In the genomic region with DNA sequence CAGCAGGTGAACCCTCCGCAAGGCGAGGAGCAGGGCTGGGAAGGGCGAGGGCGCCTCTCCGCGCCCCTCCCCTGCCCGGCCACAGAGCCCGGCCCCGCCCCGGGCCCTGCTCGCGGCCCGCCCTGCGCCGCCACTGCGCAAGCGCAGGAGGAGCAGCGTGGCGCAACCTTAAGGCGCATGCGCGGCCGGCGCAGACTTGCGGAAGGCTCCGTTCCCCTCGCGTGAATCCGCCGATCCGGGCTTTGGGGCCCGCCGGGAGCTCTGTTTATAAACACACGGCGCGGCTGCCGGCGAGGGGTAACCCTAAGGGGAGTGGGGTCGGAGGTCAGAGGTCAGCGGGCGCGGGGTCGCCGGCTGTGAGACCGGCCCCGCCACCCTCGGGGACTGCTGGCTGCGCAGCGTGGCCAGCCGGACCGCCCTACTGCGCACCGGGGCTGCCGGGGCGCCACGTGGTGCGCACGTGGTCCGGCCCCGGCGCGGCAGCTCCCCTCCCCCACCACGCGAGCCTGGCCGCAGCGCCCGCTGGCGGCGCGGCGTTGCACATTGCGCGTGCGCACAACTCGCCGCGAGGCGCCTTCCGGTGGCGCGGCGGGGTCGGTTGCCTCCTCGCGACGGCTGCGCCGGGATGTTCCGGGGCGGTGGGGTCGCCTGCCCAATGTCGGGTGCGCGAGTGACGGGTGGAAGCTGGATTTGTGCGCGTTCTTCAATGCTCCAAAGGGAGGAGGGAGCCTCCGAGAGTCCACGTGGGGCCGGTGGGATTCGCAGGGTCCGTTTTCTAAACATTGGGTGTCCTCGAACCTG, we compare ENCODE assay signal across 1 cellular context.
A peak's percentile ranks its signal among the peaks of the same experiment; 100 is the strongest.
TF ChIP-seq lines count a peak whose summit lies in the region.

No MANE protein-coding gene starts in this region.

TF ChIP-seq in WTC11, 78 proteins besides CTCF, POLR2A, EP300 and RAD21 (continued from another document and continues in another):
- TF ChIP-seq, protein P1, sequence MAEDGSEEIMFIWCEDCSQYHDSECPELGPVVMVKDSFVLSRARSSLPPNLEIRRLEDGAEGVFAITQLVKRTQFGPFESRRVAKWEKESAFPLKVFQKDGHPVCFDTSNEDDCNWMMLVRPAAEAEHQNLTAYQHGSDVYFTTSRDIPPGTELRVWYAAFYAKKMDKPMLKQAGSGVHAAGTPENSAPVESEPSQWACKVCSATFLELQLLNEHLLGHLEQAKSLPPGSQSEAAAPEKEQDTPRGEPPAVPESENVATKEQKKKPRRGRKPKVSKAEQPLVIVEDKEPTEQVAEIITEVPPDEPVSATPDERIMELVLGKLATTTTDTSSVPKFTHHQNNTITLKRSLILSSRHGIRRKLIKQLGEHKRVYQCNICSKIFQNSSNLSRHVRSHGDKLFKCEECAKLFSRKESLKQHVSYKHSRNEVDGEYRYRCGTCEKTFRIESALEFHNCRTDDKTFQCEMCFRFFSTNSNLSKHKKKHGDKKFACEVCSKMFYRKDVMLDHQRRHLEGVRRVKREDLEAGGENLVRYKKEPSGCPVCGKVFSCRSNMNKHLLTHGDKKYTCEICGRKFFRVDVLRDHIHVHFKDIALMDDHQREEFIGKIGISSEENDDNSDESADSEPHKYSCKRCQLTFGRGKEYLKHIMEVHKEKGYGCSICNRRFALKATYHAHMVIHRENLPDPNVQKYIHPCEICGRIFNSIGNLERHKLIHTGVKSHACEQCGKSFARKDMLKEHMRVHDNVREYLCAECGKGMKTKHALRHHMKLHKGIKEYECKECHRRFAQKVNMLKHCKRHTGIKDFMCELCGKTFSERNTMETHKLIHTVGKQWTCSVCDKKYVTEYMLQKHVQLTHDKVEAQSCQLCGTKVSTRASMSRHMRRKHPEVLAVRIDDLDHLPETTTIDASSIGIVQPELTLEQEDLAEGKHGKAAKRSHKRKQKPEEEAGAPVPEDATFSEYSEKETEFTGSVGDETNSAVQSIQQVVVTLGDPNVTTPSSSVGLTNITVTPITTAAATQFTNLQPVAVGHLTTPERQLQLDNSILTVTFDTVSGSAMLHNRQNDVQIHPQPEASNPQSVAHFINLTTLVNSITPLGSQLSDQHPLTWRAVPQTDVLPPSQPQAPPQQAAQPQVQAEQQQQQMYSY (CRISPR knock-in tag; IDR thresholded peaks at IDR 0.05) = peak; percentile 100
- TF ChIP-seq, protein P2, sequence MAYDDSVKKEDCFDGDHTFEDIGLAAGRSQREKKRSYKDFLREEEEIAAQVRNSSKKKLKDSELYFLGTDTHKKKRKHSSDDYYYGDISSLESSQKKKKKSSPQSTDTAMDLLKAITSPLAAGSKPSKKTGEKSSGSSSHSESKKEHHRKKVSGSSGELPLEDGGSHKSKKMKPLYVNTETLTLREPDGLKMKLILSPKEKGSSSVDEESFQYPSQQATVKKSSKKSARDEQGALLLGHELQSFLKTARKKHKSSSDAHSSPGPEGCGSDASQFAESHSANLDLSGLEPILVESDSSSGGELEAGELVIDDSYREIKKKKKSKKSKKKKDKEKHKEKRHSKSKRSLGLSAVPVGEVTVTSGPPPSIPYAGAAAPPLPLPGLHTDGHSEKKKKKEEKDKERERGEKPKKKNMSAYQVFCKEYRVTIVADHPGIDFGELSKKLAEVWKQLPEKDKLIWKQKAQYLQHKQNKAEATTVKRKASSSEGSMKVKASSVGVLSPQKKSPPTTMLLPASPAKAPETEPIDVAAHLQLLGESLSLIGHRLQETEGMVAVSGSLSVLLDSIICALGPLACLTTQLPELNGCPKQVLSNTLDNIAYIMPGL (CRISPR knock-in tag; IDR thresholded peaks at IDR 0.05) = peak; percentile 69; the same call in 1 of the 2 replicates
- TF ChIP-seq, protein P3, sequence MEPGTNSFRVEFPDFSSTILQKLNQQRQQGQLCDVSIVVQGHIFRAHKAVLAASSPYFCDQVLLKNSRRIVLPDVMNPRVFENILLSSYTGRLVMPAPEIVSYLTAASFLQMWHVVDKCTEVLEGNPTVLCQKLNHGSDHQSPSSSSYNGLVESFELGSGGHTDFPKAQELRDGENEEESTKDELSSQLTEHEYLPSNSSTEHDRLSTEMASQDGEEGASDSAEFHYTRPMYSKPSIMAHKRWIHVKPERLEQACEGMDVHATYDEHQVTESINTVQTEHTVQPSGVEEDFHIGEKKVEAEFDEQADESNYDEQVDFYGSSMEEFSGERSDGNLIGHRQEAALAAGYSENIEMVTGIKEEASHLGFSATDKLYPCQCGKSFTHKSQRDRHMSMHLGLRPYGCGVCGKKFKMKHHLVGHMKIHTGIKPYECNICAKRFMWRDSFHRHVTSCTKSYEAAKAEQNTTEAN (CRISPR knock-in tag; IDR thresholded peaks at IDR 0.05) = peak; percentile 88
- TF ChIP-seq TEAD4 (CRISPR knock-in tag; IDR thresholded peaks at IDR 0.05) (peak; percentile 91), NFE2L1 (CRISPR knock-in tag; IDR thresholded peaks at IDR 0.05) (peak; percentile 95), MYBL2 (CRISPR knock-in tag; IDR thresholded peaks at IDR 0.05) (peak; percentile 91; the same call in 1 of the 2 replicates), SP1 (CRISPR knock-in tag; conservative IDR thresholded peaks at IDR 0.05) (peak; percentile 66; the same call in 1 of the 2 replicates), KAT7 (CRISPR knock-in tag; IDR thresholded peaks at IDR 0.05; ENCODE audit: borderline replicate concordance) (peak; percentile 99; the same call in 1 of the 2 replicates), MXD4 (CRISPR knock-in tag; IDR thresholded peaks at IDR 0.05; ENCODE audit: borderline replicate concordance) (no peak), ZNF219 (CRISPR knock-in tag; IDR thresholded peaks at IDR 0.05; ENCODE audit: borderline replicate concordance) (peak; percentile 97), ESRRA (CRISPR knock-in tag; IDR thresholded peaks at IDR 0.05; ENCODE audit: borderline replicate concordance) (peak; percentile 97), NFATC4 (CRISPR knock-in tag; IDR thresholded peaks at IDR 0.05) (no peak), HMGA2 (CRISPR knock-in tag; IDR thresholded peaks at IDR 0.05) (no peak), GRHL2 (CRISPR knock-in tag; IDR thresholded peaks at IDR 0.05; ENCODE audit: insufficient replicate concordance, severe bottlenecking) (no peak), ZNF396 (CRISPR knock-in tag; IDR thresholded peaks at IDR 0.05; ENCODE audit: borderline replicate concordance) (no peak), ZNF317 (CRISPR knock-in tag; IDR thresholded peaks at IDR 0.05; ENCODE audit: borderline replicate concordance, low read depth) (peak; percentile 56; the same call in 1 of the 2 replicates), ZBTB21 (CRISPR knock-in tag; IDR thresholded peaks at IDR 0.05; ENCODE audit: borderline replicate concordance) (peak; percentile 44; the same call in 1 of the 2 replicates), FOXJ3 (CRISPR knock-in tag; IDR thresholded peaks at IDR 0.05; ENCODE audit: borderline replicate concordance) (no peak), TEAD1 (CRISPR knock-in tag; IDR thresholded peaks at IDR 0.05) (peak; percentile 99), SMAD4 (CRISPR knock-in tag; IDR thresholded peaks at IDR 0.05) (peak; percentile 68; the same call in 1 of the 2 replicates), NR1H2 (CRISPR knock-in tag; IDR thresholded peaks at IDR 0.05) (peak; percentile 21; the same call in 1 of the 2 replicates)
- TF ChIP-seq, protein P4, sequence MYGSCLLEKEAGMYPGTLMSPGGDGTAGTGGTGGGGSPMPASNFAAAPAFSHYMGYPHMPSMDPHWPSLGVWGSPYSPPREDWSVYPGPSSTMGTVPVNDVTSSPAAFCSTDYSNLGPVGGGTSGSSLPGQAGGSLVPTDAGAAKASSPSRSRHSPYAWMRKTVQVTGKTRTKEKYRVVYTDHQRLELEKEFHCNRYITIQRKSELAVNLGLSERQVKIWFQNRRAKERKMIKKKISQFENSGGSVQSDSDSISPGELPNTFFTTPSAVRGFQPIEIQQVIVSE (CRISPR knock-in tag; IDR thresholded peaks at IDR 0.05; ENCODE audit: borderline replicate concordance) = no peak
- TF ChIP-seq, protein P5, sequence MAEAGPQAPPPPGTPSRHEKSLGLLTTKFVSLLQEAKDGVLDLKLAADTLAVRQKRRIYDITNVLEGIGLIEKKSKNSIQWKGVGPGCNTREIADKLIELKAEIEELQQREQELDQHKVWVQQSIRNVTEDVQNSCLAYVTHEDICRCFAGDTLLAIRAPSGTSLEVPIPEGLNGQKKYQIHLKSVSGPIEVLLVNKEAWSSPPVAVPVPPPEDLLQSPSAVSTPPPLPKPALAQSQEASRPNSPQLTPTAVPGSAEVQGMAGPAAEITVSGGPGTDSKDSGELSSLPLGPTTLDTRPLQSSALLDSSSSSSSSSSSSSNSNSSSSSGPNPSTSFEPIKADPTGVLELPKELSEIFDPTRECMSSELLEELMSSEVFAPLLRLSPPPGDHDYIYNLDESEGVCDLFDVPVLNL (CRISPR knock-in tag; IDR thresholded peaks at IDR 0.05; ENCODE audit: borderline replicate concordance, low read depth) = peak; percentile 90
- TF ChIP-seq, protein P6, sequence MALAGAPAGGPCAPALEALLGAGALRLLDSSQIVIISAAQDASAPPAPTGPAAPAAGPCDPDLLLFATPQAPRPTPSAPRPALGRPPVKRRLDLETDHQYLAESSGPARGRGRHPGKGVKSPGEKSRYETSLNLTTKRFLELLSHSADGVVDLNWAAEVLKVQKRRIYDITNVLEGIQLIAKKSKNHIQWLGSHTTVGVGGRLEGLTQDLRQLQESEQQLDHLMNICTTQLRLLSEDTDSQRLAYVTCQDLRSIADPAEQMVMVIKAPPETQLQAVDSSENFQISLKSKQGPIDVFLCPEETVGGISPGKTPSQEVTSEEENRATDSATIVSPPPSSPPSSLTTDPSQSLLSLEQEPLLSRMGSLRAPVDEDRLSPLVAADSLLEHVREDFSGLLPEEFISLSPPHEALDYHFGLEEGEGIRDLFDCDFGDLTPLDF (CRISPR knock-in tag; IDR thresholded peaks at IDR 0.05) = peak; percentile 94
- TF ChIP-seq, protein P7, sequence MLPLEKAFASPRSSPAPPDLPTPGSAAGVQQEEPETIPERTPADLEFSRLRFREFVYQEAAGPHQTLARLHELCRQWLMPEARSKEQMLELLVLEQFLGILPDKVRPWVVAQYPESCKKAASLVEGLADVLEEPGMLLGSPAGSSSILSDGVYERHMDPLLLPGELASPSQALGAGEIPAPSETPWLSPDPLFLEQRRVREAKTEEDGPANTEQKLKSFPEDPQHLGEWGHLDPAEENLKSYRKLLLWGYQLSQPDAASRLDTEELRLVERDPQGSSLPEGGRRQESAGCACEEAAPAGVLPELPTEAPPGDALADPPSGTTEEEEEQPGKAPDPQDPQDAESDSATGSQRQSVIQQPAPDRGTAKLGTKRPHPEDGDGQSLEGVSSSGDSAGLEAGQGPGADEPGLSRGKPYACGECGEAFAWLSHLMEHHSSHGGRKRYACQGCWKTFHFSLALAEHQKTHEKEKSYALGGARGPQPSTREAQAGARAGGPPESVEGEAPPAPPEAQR (CRISPR knock-in tag; IDR thresholded peaks at IDR 0.05) = no peak
- TF ChIP-seq, protein P8, sequence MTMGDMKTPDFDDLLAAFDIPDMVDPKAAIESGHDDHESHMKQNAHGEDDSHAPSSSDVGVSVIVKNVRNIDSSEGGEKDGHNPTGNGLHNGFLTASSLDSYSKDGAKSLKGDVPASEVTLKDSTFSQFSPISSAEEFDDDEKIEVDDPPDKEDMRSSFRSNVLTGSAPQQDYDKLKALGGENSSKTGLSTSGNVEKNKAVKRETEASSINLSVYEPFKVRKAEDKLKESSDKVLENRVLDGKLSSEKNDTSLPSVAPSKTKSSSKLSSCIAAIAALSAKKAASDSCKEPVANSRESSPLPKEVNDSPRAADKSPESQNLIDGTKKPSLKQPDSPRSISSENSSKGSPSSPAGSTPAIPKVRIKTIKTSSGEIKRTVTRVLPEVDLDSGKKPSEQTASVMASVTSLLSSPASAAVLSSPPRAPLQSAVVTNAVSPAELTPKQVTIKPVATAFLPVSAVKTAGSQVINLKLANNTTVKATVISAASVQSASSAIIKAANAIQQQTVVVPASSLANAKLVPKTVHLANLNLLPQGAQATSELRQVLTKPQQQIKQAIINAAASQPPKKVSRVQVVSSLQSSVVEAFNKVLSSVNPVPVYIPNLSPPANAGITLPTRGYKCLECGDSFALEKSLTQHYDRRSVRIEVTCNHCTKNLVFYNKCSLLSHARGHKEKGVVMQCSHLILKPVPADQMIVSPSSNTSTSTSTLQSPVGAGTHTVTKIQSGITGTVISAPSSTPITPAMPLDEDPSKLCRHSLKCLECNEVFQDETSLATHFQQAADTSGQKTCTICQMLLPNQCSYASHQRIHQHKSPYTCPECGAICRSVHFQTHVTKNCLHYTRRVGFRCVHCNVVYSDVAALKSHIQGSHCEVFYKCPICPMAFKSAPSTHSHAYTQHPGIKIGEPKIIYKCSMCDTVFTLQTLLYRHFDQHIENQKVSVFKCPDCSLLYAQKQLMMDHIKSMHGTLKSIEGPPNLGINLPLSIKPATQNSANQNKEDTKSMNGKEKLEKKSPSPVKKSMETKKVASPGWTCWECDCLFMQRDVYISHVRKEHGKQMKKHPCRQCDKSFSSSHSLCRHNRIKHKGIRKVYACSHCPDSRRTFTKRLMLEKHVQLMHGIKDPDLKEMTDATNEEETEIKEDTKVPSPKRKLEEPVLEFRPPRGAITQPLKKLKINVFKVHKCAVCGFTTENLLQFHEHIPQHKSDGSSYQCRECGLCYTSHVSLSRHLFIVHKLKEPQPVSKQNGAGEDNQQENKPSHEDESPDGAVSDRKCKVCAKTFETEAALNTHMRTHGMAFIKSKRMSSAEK (CRISPR knock-in tag; IDR thresholded peaks at IDR 0.05; ENCODE audit: borderline replicate concordance) = no peak
- TF ChIP-seq, protein P9, sequence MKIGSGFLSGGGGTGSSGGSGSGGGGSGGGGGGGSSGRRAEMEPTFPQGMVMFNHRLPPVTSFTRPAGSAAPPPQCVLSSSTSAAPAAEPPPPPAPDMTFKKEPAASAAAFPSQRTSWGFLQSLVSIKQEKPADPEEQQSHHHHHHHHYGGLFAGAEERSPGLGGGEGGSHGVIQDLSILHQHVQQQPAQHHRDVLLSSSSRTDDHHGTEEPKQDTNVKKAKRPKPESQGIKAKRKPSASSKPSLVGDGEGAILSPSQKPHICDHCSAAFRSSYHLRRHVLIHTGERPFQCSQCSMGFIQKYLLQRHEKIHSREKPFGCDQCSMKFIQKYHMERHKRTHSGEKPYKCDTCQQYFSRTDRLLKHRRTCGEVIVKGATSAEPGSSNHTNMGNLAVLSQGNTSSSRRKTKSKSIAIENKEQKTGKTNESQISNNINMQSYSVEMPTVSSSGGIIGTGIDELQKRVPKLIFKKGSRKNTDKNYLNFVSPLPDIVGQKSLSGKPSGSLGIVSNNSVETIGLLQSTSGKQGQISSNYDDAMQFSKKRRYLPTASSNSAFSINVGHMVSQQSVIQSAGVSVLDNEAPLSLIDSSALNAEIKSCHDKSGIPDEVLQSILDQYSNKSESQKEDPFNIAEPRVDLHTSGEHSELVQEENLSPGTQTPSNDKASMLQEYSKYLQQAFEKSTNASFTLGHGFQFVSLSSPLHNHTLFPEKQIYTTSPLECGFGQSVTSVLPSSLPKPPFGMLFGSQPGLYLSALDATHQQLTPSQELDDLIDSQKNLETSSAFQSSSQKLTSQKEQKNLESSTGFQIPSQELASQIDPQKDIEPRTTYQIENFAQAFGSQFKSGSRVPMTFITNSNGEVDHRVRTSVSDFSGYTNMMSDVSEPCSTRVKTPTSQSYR (CRISPR knock-in tag; IDR thresholded peaks at IDR 0.05) = no peak; the same call in 1 of the 2 replicates
- TF ChIP-seq, protein P10, sequence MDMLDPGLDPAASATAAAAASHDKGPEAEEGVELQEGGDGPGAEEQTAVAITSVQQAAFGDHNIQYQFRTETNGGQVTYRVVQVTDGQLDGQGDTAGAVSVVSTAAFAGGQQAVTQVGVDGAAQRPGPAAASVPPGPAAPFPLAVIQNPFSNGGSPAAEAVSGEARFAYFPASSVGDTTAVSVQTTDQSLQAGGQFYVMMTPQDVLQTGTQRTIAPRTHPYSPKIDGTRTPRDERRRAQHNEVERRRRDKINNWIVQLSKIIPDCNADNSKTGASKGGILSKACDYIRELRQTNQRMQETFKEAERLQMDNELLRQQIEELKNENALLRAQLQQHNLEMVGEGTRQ (CRISPR knock-in tag; IDR thresholded peaks at IDR 0.05) = peak; percentile 91
- TF ChIP-seq, protein P11, sequence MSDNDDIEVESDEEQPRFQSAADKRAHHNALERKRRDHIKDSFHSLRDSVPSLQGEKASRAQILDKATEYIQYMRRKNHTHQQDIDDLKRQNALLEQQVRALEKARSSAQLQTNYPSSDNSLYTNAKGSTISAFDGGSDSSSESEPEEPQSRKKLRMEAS (CRISPR knock-in tag; IDR thresholded peaks at IDR 0.05) = peak; percentile 96
